ENCODE assay signal across 9 cellular contexts in the genomic region with DNA sequence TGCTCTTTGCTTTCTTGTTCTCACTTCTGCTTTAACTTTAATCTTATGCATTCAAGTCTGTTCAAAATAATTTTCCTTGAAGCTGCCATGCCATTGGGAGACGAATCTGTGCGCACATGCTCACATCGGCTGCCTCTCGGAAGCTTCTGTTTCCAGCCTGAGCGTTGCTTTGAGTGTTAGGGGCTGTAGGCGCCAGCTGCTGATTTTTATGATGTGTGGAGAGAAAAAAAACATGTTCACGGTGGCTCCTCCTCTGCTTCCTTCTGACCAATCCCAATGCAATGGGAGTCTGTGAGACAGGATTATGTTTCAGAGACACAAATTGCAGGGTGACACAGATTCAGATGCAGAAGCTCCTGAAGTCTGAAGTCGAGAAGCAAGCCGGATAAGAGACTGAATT. TPM values are rescaled to one million over a fixed set of nuclear protein-coding genes. Genes with fewer than 3 reads are reported as not detected.
A peak's percentile ranks its signal among the peaks of the same experiment; 100 is the strongest.
DNase-seq lines count a peak whose midpoint lies in the region; ATAC-seq and TF ChIP-seq lines count a peak whose summit lies in the region.
"Had no signal": no experiment of that assay in that cellular context is flagged by ENCODE, and none has a peak within 500 bp of the region (broad histone marks: within the 10 kb centered on the region; RNA-seq: fewer than 3 reads in every experiment).

MC4R (minus strand) TSS at position 178 of the 400 bp plus-strand sequence. CDS start 426 bp downstream, outside the sequence.

- intact Hi-C loops in aorta (cut with DNase I) = no loop called here

- no peaks in the 10 kb centered on the region for H3K9me3 ChIP-seq in WERI-Rb-1 (ENCODE audit: severe bottlenecking)
- no peaks in the 10 kb centered on the region for H3K9me3 ChIP-seq in aorta (ENCODE audit: control insufficient read depth, low read length)

- no peak for TF ChIP-seq CTCF in WERI-Rb-1 (IDR thresholded peaks at IDR 0.05; ENCODE audit: low read depth, low read length)

- 0 to 1% methylated on average over 9 of the region's 9 CpGs for WGBS in aorta, 2 donors

- peak within 1 kb of the TSS; percentile 38 for H3K4me3 ChIP-seq in WERI-Rb-1 (ENCODE audit: low read depth, low read length)
- no peak within 1 kb of the TSS for H3K4me3 ChIP-seq in aorta (ENCODE audit: low read length in 2 of 2)

- H3K36me3 ChIP-seq in WERI-Rb-1 (no peaks in the 10 kb centered on the region), aorta (ENCODE audit: control insufficient read depth in 1 of 2, insufficient read depth in 2 of 2, low read length in 1 of 2) (no peaks in the 10 kb centered on the region)

- H3K27ac ChIP-seq in WERI-Rb-1 (no peak within 1 kb of the TSS), aorta (ENCODE audit: low read depth in 1 of 2, low read length in 2 of 2) (no peak within 1 kb of the TSS)

- H3K27me3 ChIP-seq in WERI-Rb-1 (ENCODE audit: insufficient read depth, low read depth, severe bottlenecking) (no peaks in the 10 kb centered on the region), aorta (ENCODE audit: control insufficient read depth in 1 of 2, insufficient read depth in 2 of 2, low read length in 1 of 2) (no peaks in the 10 kb centered on the region)

- H3K4me1 ChIP-seq in aorta (ENCODE audit: control insufficient read depth in 1 of 2, insufficient read depth in 2 of 2, low read length in 2 of 2) = no peaks in the 10 kb centered on the region

- ATAC-seq in HG02885 (IDR thresholded peaks at IDR 0.05; ENCODE audit: poor library complexity, unreplicated experiment) = no peak
- ATAC-seq in GM21367 (IDR thresholded peaks at IDR 0.05; ENCODE audit: unreplicated experiment) = no peak
- ATAC-seq in aorta (ENCODE audit: low FRiP score) = no peak

- DNase-seq in CMK (ENCODE audit: low read depth) = peak; percentile 11
- peak; percentile 94 for DNase-seq in NCI-H1417 treated with DMSO at 0.1 percent for 48 hours (lab: John Stamatoyannopoulos, UW)
- peak; percentile 59 for DNase-seq in WERI-Rb-1
- DNase-seq in inferior parietal cortex (ENCODE audit: extremely low spot score) = peak; percentile 66
- DNase-seq in GM19238 (ENCODE audit: insufficient read length, low spot score) = no peak
- DNase-seq in aorta = no peak

RNA-seq across cellular contexts. Expression of gene MC4R, which starts in this region (rescaled TPM):
- not detected for total RNA-seq in aorta
- not detected for polyA plus RNA-seq in aorta
- polyA plus RNA-seq: adipose tissue had no signal

Comparison
In these comparisons a context has a peak if more than half of its experiments do, and no peak if none do; other contexts are left out.
1. DNase-seq: peak in CMK (single experiment), NCI-H1417 treated with DMSO at 0.1 percent for 48 hours (single experiment), WERI-Rb-1 (single experiment) and inferior parietal cortex (single experiment); none in GM19238 (single experiment) and aorta (0 of 2).